In the genomic region with DNA sequence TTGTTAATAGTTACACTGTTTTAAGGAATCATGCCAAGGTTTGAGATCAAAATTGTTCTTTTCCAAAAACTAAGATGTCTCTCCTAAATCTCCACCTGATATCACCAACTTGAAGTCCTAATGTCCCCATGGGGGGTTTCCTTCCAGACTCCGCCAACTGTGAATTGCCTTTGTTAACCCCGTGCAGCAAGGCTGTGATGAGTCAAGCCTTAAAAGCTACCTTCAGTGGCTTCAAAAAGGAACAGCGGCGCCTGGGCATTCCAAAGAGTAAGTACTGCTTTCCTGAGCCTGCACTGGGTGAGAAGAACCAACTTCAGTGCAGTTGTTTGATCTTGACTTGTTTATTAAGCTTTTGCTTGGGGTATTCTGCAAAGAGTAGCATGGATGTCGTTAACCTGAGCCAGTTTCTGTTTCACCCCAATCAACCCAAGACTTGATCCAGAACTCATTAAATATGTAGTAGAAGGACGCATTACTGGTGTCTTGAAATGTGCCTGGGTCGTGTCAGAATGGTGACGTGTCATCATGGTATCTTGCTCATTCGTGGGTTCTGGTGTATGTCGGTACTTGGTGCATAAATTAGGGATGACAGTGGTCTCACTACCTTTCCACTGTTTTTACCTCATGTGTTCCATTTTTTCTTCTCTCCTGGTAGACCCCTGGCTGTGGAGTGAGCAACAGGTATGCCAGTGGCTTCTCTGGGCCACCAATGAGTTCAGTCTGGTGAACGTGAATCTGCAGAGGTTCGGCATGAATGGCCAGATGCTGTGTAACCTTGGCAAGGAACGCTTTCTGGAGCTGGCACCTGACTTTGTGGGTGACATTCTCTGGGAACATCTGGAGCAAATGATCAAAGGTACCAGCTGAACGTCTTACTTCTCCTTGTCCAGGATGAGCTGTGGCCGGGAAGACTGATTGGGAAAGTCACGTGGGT, we compare ENCODE assay signal across 17 cellular contexts. TPM values are rescaled to one million over a fixed set of nuclear protein-coding genes. Genes with fewer than 3 reads are reported as not detected.
DNase-seq lines count a peak whose midpoint lies in the region; ATAC-seq and TF ChIP-seq lines count a peak whose summit lies in the region.
"Had no signal": no experiment of that assay in that cellular context is flagged by ENCODE, and none has a peak within 500 bp of the region (broad histone marks: within the 10 kb centered on the region; RNA-seq: fewer than 3 reads in every experiment).

No MANE protein-coding gene starts in this region.

- H3K36me3 Mint-ChIP-seq in endothelial cell (ENCODE audit: low read depth, unreplicated experiment): peaks cover 78% of the 10 kb centered on the region
- H3K36me3 Mint-ChIP-seq in CD4-positive, alpha-beta memory T cell: peaks cover 72 to 79% of the 10 kb centered on the region in 2 donors

- H3K27me3 ChIP-seq in right atrium auricular region (no peaks in the 10 kb centered on the region), muscle layer of duodenum (ENCODE audit: low read depth, low read length) (no peaks in the 10 kb centered on the region)
- no peaks in the 10 kb centered on the region for H3K27me3 ChIP-seq in CD4-positive, alpha-beta memory T cell (ENCODE audit: insufficient read depth, low read length)
- H3K27me3 ChIP-seq: foreskin keratinocyte had no signal

- intact Hi-C loops in Right ventricle myocardium superior (cut with DNase I): no loop called here
- intact Hi-C loops in CD4-positive, alpha-beta memory T cell (cut with micrococcal nuclease): no loop called here

- peaks cover 20% of the 10 kb centered on the region for H3K4me1 Mint-ChIP-seq in endothelial cell (ENCODE audit: unreplicated experiment)
- peaks cover 0 to 11% (median 4%) of the 10 kb centered on the region in 4 donors for H3K4me1 Mint-ChIP-seq in CD4-positive, alpha-beta memory T cell

- ATAC-seq in Right ventricle myocardium superior (ENCODE audit: poor library complexity): no peak
- no peak for ATAC-seq in HG03442 (IDR thresholded peaks at IDR 0.05; ENCODE audit: unreplicated experiment)
- no peak for ATAC-seq in HG03196 (IDR thresholded peaks at IDR 0.05; ENCODE audit: unreplicated experiment)
- ATAC-seq: naive thymus-derived CD4-positive, alpha-beta T cell had no signal

- H3K27me3 Mint-ChIP-seq in endothelial cell (ENCODE audit: unreplicated experiment): peaks cover 2% of the 10 kb centered on the region
- no peaks in the 10 kb centered on the region for H3K27me3 Mint-ChIP-seq in CD4-positive, alpha-beta memory T cell
- H3K27me3 Mint-ChIP-seq: naive thymus-derived CD4-positive, alpha-beta T cell had no signal

- no peaks in the 10 kb centered on the region for H3K9me3 ChIP-seq in right atrium auricular region
- H3K9me3 ChIP-seq in muscle layer of duodenum (ENCODE audit: control insufficient read depth in 1 of 2, low read length in 2 of 2): no peaks in the 10 kb centered on the region
- no peaks in the 10 kb centered on the region for H3K9me3 ChIP-seq in CD4-positive, alpha-beta memory T cell (ENCODE audit: control insufficient read depth in 1 of 2, low read length in 2 of 2)

- TF ChIP-seq CTCF in right atrium auricular region (IDR thresholded peaks at IDR 0.05): no peak
- no peak for TF ChIP-seq CTCF in endothelial cell (IDR thresholded peaks at IDR 0.05; ENCODE audit: unreplicated experiment)

- H3K9me3 Mint-ChIP-seq in endothelial cell (ENCODE audit: unreplicated experiment): no peaks in the 10 kb centered on the region
- H3K9me3 Mint-ChIP-seq in CD4-positive, alpha-beta memory T cell: peaks cover 0 to 2% (median 0%) of the 10 kb centered on the region in 8 donors

- peaks cover 86% of the 10 kb centered on the region for H3K36me3 ChIP-seq in right atrium auricular region
- peaks cover 63 to 90% of the 10 kb centered on the region in 2 donors for H3K36me3 ChIP-seq in muscle layer of duodenum (ENCODE audit: control insufficient read depth in 1 of 2, insufficient read depth in 2 of 2, low read length in 2 of 2)
- peaks cover 49% of the 10 kb centered on the region for H3K36me3 ChIP-seq in CD4-positive, alpha-beta memory T cell (ENCODE audit: insufficient read depth, low read length)

- H3K27ac Mint-ChIP-seq in endothelial cell (ENCODE audit: unreplicated experiment): no peak overlapping the region
- H3K27ac Mint-ChIP-seq in CD4-positive, alpha-beta memory T cell: peak overlapping the region in 2 of 7 donors; percentile 21 to 29

- H3K4me3 Mint-ChIP-seq in endothelial cell (ENCODE audit: unreplicated experiment): peak overlapping the region; percentile 49
- no peak overlapping the region for H3K4me3 Mint-ChIP-seq in CD4-positive, alpha-beta memory T cell
- H3K4me3 Mint-ChIP-seq: naive thymus-derived CD4-positive, alpha-beta T cell had no signal

- H3K4me1 ChIP-seq in right atrium auricular region (peaks cover 0 to 35% of the 10 kb centered on the region in 2 donors), muscle layer of duodenum (ENCODE audit: control insufficient read depth in 1 of 2, insufficient read depth in 2 of 2, low read length in 2 of 2) (peaks cover 11 to 15% of the 10 kb centered on the region in 2 donors)
- no peaks in the 10 kb centered on the region for H3K4me1 ChIP-seq in CD4-positive, alpha-beta memory T cell (ENCODE audit: insufficient read depth, low read length)

- DNase-seq in right atrium auricular region (ENCODE audit: low spot score): no peak
- no peak for DNase-seq in Right ventricle myocardium superior
- no peak for DNase-seq in endothelial cell (ENCODE audit: low spot score)
- no peak for DNase-seq in NCI-H1930 (lab: John Stamatoyannopoulos, UW)
- no peak for DNase-seq in CD4-positive, alpha-beta memory T cell
- DNase-seq: ACHN; activated CD4-positive, alpha-beta T cell treated with anti-CD3 and anti-CD28 coated beads, Interleukin-2, amount 50 U/mL, for 4 hours; activated effector memory CD4-positive, alpha-beta T cell treated with Interleukin-2 at 50 U/mL for 16 hours; effector CD4-positive, alpha-beta T cell; kidney glomerular epithelial cell; naive thymus-derived CD4-positive, alpha-beta T cell; NCI-H526 treated with DMSO at 0.1 percent for 48 hours had no signal

- H3K27ac ChIP-seq in right atrium auricular region (peak overlapping the region; percentile 33 to 99), muscle layer of duodenum (ENCODE audit: low read length) (peak overlapping the region; percentile 25)
- no peak overlapping the region for H3K27ac ChIP-seq in CD4-positive, alpha-beta memory T cell (ENCODE audit: low read depth, low read length)
- H3K27ac ChIP-seq: KMS-11 had no signal

- H3K4me3 ChIP-seq in right atrium auricular region: no peak overlapping the region
- no peak overlapping the region for H3K4me3 ChIP-seq in muscle layer of duodenum (ENCODE audit: low read depth in 1 of 2, low read length in 2 of 2)
- H3K4me3 ChIP-seq in CD4-positive, alpha-beta memory T cell (ENCODE audit: low read length in 2 of 2): no peak overlapping the region

- POLR2A ChIA-PET in CD4-positive, alpha-beta memory T cell (lab: Charles Lee; ENCODE audit: partially characterized antibody): no interaction called here

- CTCF ChIA-PET in CD4-positive, alpha-beta memory T cell (lab: Charles Lee; ENCODE audit: partially characterized antibody): no interaction called here

RNA-seq across cellular contexts. Expression of a gene that starts 8.7 kb away (rescaled TPM):
- total RNA-seq in right atrium auricular region (10 to 100 TPM; 31.4 to 37.2 TPM), Right ventricle myocardium superior (37.2 TPM), endothelial cell (ENCODE audit: unreplicated experiment) (74.2 TPM)
- 10 to 100 TPM; 14.6 to 15.2 TPM for total RNA-seq in CD4-positive, alpha-beta memory T cell
- polyA plus RNA-seq in CD4-positive, alpha-beta memory T cell: 1 to 10 TPM; 3.0 to 8.6 TPM
